In genomic region chr2:225022188-225022587, GRCh38 we compare ENCODE assay signal across 24 cellular contexts. TPM values are rescaled to one million over a fixed set of nuclear protein-coding genes. Genes with fewer than 3 reads are reported as not detected.
DNase-seq lines count a peak whose midpoint lies in the region; ATAC-seq, FAIRE-seq and TF ChIP-seq lines count a peak whose summit lies in the region.
"Had no signal": no experiment of that assay in that cellular context is flagged by ENCODE, and none has a peak within 500 bp of the region (broad histone marks: within the 10 kb centered on the region; RNA-seq: fewer than 3 reads in every experiment).

No MANE protein-coding gene starts in this region.

- intact Hi-C loops in Calu3 (cut with micrococcal nuclease; ENCODE audit: unreplicated experiment): no loop called here

- H3K9me3 Mint-ChIP-seq in Calu3 (ENCODE audit: low read depth, unreplicated experiment): no peaks in the 10 kb centered on the region
- H3K9me3 Mint-ChIP-seq: activated naive CD4-positive, alpha-beta T cell treated with anti-CD3 and anti-CD28 coated beads, Interleukin-2, amount 10 ng/mL, durations not matched to agents 7 days and 5 days; activated T-cell treated with anti-CD3 and anti-CD28 coated beads, Interleukin-2, amount 50 U/mL, for 24 hours; T-helper 1 cell treated with Interleukin-12 subunit alpha and Interleukin-12 subunit beta and Interleukin-4 antibody, amounts not matched to agents 30 μg/mL and 1 μg/mL, for 36 hours had no signal

- WGBS in A549 (ENCODE audit: missing lambda C conversion rate): 39% methylated on average over 4 of the region's 4 CpGs

- no peak for TF ChIP-seq EP300 in A549 (IDR thresholded peaks at IDR 0.05)

- no peak for TF ChIP-seq POLR2A in A549 (IDR thresholded peaks at IDR 0.05; ENCODE audit: low read length)

- H3K27ac Mint-ChIP-seq in Calu3 (ENCODE audit: unreplicated experiment): peak overlapping the region; percentile 9
- H3K27ac Mint-ChIP-seq: activated naive CD4-positive, alpha-beta T cell treated with anti-CD3 and anti-CD28 coated beads, Interleukin-2, amount 10 ng/mL, durations not matched to agents 7 days and 5 days; activated T-cell treated with anti-CD3 and anti-CD28 coated beads, Interleukin-2, amount 50 U/mL, for 24 hours; T-helper 1 cell treated with Interleukin-12 subunit alpha and Interleukin-12 subunit beta and Interleukin-4 antibody, amounts not matched to agents 30 μg/mL and 1 μg/mL, for 36 hours had no signal

- H3K4me3 ChIP-seq in A549 (no peak overlapping the region), SK-N-MC (no peak overlapping the region)
- H3K4me3 ChIP-seq: gastrocnemius medialis, HAP-1, ovary, SJCRH30, testis had no signal

- BruUV-seq in Calu3 (replicated peaks; lab: Mats Ljungman, UMichigan): no TSS peak

- peak overlapping the region; percentile 13 for H3K4me3 Mint-ChIP-seq in Calu3 (ENCODE audit: low read depth, unreplicated experiment)
- H3K4me3 Mint-ChIP-seq: activated naive CD4-positive, alpha-beta T cell treated with anti-CD3 and anti-CD28 coated beads, Interleukin-2, amount 10 ng/mL, durations not matched to agents 7 days and 5 days; activated T-cell treated with anti-CD3 and anti-CD28 coated beads, Interleukin-2, amount 50 U/mL, for 24 hours; T-helper 1 cell treated with Interleukin-12 subunit alpha and Interleukin-12 subunit beta and Interleukin-4 antibody, amounts not matched to agents 30 μg/mL and 1 μg/mL, for 36 hours had no signal

- CTCF ChIA-PET in A549 (lab: Yijun Ruan, JAX): no interaction called here
- CTCF ChIA-PET in Calu3 (lab: Charles Lee): interaction anchor here (0.6 to 0.7 kb wide), 2 partner anchors 15 to 95 kb away, joined by 3 read pairs; no protein-coding TSS in a partner anchor

- H3K4me1 Mint-ChIP-seq in Calu3 (ENCODE audit: low read depth, unreplicated experiment): peaks cover 38% of the 10 kb centered on the region

- 0 out of 3 replicates have a peak overlapping the region, but pooled peaks have one; percentile 0 for H3K4me2 ChIP-seq in A549
- H3K4me2 ChIP-seq: KMS-11 had no signal

- H3K9ac ChIP-seq in SK-N-MC (ENCODE audit: insufficient read length): no peak overlapping the region
- H3K9ac ChIP-seq: KMS-11 had no signal

- H3K27me3 Mint-ChIP-seq in Calu3 (ENCODE audit: unreplicated experiment): no peaks in the 10 kb centered on the region
- H3K27me3 Mint-ChIP-seq: activated naive CD4-positive, alpha-beta T cell treated with anti-CD3 and anti-CD28 coated beads, Interleukin-2, amount 10 ng/mL, durations not matched to agents 7 days and 5 days; activated T-cell treated with anti-CD3 and anti-CD28 coated beads, Interleukin-2, amount 50 U/mL, for 24 hours had no signal

- H3K9me3 ChIP-seq in A549: no peaks in the 10 kb centered on the region
- H3K9me3 ChIP-seq in SK-N-MC (ENCODE audit: low read depth, low read length): no peaks in the 10 kb centered on the region
- H3K9me3 ChIP-seq: Caco-2, gastrocnemius medialis, HAP-1, ovary, SJCRH30, testis had no signal

- DNase-seq in A549 (ENCODE audit: low read depth in 1 of 2, low spot score in 1 of 2) (no peak), Calu3 (peak; percentile 30), SK-N-MC (ENCODE audit: low read depth, low spot score) (no peak), mucosa of gallbladder (ENCODE audit: low spot score) (peak; percentile 71), medulla oblongata (ENCODE audit: extremely low spot score) (no peak)
- DNase-seq in stimulated activated CD4-positive, alpha-beta T cell treated with anti-CD3 and anti-CD28 coated beads, Interleukin-2, amount 100 ng/mL, for 24 hours: no peak
- DNase-seq: activated CD4-positive, alpha-beta T cell treated with anti-CD3 and anti-CD28 coated beads, Interleukin-2, amount 50 U/mL, for 48 hours; activated naive CD4-positive, alpha-beta T cell treated with anti-CD3 and anti-CD28 coated beads, Interleukin-2, amount 10 ng/mL, durations not matched to agents 7 days and 5 days; activated T-cell treated with anti-CD3 and anti-CD28 coated beads, Interleukin-2, amount 50 U/mL, for 24 hours; Caco-2; effector CD8-positive, alpha-beta T cell; gastrocnemius medialis; kidney; mammary epithelial cell; NCI-H1092 treated with DMSO at 0.1 percent for 48 hours; NCI-H2081; NCI-H510A treated with DMSO at 0.1 percent for 48 hours; ovary; SJCRH30; testis had no signal

- TF ChIP-seq RAD21 in A549 (conservative IDR thresholded peaks at IDR 0.05 in 1 of 2, IDR thresholded peaks at IDR 0.05 in 1 of 2): no peak

- no peaks in the 10 kb centered on the region for H3K36me3 ChIP-seq in SK-N-MC (ENCODE audit: insufficient read depth, low read length)
- H3K36me3 ChIP-seq: gastrocnemius medialis, HAP-1, ovary, SJCRH30 had no signal

- no peaks in the 10 kb centered on the region for H3K36me3 Mint-ChIP-seq in Calu3 (ENCODE audit: insufficient read depth, unreplicated experiment)

- POLR2A ChIA-PET in A549 (lab: Yijun Ruan, JAX): no interaction called here

- H3K4me1 ChIP-seq in A549: peaks cover 74% of the 10 kb centered on the region
- H3K4me1 ChIP-seq: Caco-2, gastrocnemius medialis, HAP-1, testis had no signal

- H3K27ac ChIP-seq in A549: peak overlapping the region in 1 of 2 experiments; percentile 19; a peak in 1 of 6 replicates
- H3K27ac ChIP-seq in SK-N-MC: 0 out of 2 replicates have a peak overlapping the region, but pooled peaks have one; percentile 0
- H3K27ac ChIP-seq: gastrocnemius medialis, KMS-11, ovary, SJCRH30, testis had no signal

- no peak for ATAC-seq in A549
- ATAC-seq in GM19023 (IDR thresholded peaks at IDR 0.05; ENCODE audit: unreplicated experiment): no peak
- ATAC-seq: gastrocnemius medialis had no signal

- TF ChIP-seq CTCF in A549 (IDR thresholded peaks at IDR 0.05) (no peak), Calu3 (IDR thresholded peaks at IDR 0.05; ENCODE audit: unreplicated experiment) (no peak)

- no peak for FAIRE-seq in A549 (lab: Jason Lieb, UNC)
- FAIRE-seq: kidney had no signal

TF ChIP-seq in A549, 52 proteins besides CTCF, POLR2A, EP300 and RAD21:
- TF ChIP-seq, protein P1, sequence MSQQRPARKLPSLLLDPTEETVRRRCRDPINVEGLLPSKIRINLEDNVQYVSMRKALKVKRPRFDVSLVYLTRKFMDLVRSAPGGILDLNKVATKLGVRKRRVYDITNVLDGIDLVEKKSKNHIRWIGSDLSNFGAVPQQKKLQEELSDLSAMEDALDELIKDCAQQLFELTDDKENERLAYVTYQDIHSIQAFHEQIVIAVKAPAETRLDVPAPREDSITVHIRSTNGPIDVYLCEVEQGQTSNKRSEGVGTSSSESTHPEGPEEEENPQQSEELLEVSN (IDR thresholded peaks at IDR 0.05; ENCODE audit: borderline replicate concordance, low read depth): no peak
- TF ChIP-seq CBX8 (IDR thresholded peaks at IDR 0.05): no peak
- TF ChIP-seq, protein P2, sequence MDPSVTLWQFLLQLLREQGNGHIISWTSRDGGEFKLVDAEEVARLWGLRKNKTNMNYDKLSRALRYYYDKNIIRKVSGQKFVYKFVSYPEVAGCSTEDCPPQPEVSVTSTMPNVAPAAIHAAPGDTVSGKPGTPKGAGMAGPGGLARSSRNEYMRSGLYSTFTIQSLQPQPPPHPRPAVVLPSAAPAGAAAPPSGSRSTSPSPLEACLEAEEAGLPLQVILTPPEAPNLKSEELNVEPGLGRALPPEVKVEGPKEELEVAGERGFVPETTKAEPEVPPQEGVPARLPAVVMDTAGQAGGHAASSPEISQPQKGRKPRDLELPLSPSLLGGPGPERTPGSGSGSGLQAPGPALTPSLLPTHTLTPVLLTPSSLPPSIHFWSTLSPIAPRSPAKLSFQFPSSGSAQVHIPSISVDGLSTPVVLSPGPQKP (IDR thresholded peaks at IDR 0.05; ENCODE audit: low read depth, low read length): no peak
- no peak for TF ChIP-seq RARB (CRISPR knock-in tag; IDR thresholded peaks at IDR 0.05)
- TF ChIP-seq NFE2L2 (conservative IDR thresholded peaks at IDR 0.05; ENCODE audit: low read length): no peak
- no peak for TF ChIP-seq MAFK (IDR thresholded peaks at IDR 0.05; ENCODE audit: partially characterized antibody)
- no peak for TF ChIP-seq CHD2 (IDR thresholded peaks at IDR 0.05; ENCODE audit: low read length, partially characterized antibody)
- TF ChIP-seq EHF (CRISPR knock-in tag; IDR thresholded peaks at IDR 0.05): no peak
- TF ChIP-seq FOXS1 (CRISPR knock-in tag; IDR thresholded peaks at IDR 0.05): no peak
- no peak for TF ChIP-seq POLR2AphosphoS2 (conservative IDR thresholded peaks at IDR 0.05; ENCODE audit: low read length)
- TF ChIP-seq KDM1A (IDR thresholded peaks at IDR 0.05; ENCODE audit: low read depth): no peak
- TF ChIP-seq CHD4 (IDR thresholded peaks at IDR 0.05; ENCODE audit: borderline replicate concordance): no peak
- no peak for TF ChIP-seq HOXB5 (CRISPR knock-in tag; IDR thresholded peaks at IDR 0.05)
- TF ChIP-seq CEBPB (IDR thresholded peaks at IDR 0.05): no peak

RNA-seq across cellular contexts. Expression of gene DOCK10, which starts 20.1 kb away (rescaled TPM):
- polyA plus RNA-seq in A549 (2011; rRNA removed) (45.3 and 59.2 TPM in 2 replicates), A549 (2017; fragmentation: RNase III; extraction: RNeasy Plus Mini Kit Qiagen cat#74134 plus additional on column Dnase treatment) (35.6 to 43.0 TPM (median 42.2 TPM) in 3 replicates)
- polyA plus RNA-seq in A549 (2012; cell fraction: cytosol; rRNA removed): 41.5 and 42.4 TPM in 2 replicates
- 43.6 and 75.5 TPM in 2 replicates for polyA plus RNA-seq in A549 (2012; cell fraction: nucleus; rRNA removed)
- 89.1 and 90.9 TPM in 2 replicates for polyA minus RNA-seq in A549 (2011; rRNA and poly(A)+ RNA removed)
- total RNA-seq in Calu3 (2022) (7.2 and 11.9 TPM in 2 replicates), mucosa of gallbladder (20.1 TPM)
- total RNA-seq: Caco-2 had no signal

Comparison
In these comparisons a context has a peak if more than half of its experiments do, and no peak if none do; other contexts are left out.
1. DNase-seq: peak in Calu3 (single experiment) and mucosa of gallbladder (single experiment); none in A549 (0 of 2), SK-N-MC (single experiment), stimulated activated CD4-positive, alpha-beta T cell treated with anti-CD3 and anti-CD28 coated beads, Interleukin-2, amount 100 ng/mL, for 24 hours (0 of 2) and medulla oblongata (single experiment).